ENCODE assay signal across 9 cellular contexts in the genomic region with DNA sequence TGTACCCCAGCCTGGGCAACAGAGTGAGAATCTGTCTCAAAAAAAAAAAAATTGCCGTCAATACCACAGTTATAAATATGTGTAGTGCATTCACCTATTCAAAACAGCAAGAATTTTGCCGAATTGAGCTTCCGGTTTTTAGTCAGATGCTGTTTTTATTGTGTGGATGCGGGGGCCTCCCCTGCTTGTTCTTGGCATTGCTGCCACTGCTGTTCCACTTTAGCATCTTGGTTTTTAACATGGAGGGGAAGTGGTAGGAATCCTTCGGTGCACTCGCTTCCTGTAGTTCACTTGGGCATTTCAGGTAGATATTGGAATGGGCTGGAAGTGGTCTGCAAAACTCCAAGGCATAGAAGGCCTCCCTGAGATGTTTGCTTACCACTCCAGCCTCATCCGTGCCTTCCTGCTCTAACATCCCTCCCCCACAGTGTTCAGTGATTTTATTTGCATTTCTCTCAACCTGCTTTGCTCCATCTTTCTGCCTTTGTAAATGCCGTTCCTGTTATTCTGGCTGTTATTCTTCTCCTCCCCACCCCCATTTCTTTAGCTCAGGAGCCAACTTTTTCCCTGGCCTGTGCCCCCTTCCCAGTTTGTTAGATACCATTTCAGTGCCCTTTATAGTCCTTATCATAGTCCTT. TPM values are rescaled to one million over a fixed set of nuclear protein-coding genes. Genes with fewer than 3 reads are reported as not detected.
DNase-seq lines count a peak whose midpoint lies in the region; ATAC-seq and TF ChIP-seq lines count a peak whose summit lies in the region.
"Had no signal": no experiment of that assay in that cellular context is flagged by ENCODE, and none has a peak within 500 bp of the region (broad histone marks: within the 10 kb centered on the region; RNA-seq: fewer than 3 reads in every experiment).

No MANE protein-coding gene starts in this region.

- H3K9me2 ChIP-seq in hepatocyte (replicated peaks; ENCODE audit: insufficient read depth) = no peaks in the 10 kb centered on the region

- H3K4me1 ChIP-seq in hepatocyte (ENCODE audit: insufficient read depth) = no peaks in the 10 kb centered on the region
- H3K4me1 ChIP-seq in tibial nerve = peaks cover 0 to 14% (median 4%) of the 10 kb centered on the region in 4 donors

- H3K4me3 ChIP-seq in GM06990 (replicated peaks; ENCODE audit: low read depth, low read length) = peak overlapping the region; percentile 29; the same call in 1 of the 2 replicates
- H3K4me3 ChIP-seq in hepatocyte = no peak overlapping the region
- H3K4me3 ChIP-seq in tibial nerve = no peak overlapping the region

- peak; percentile 53 for DNase-seq in GM06990 (ENCODE audit: extremely low read depth, insufficient read length)
- DNase-seq in hepatocyte (ENCODE audit: low spot score) = no peak
- DNase-seq in NCI-H1092 (lab: John Stamatoyannopoulos, UW) = no peak
- no peak for DNase-seq in tibial nerve (ENCODE audit: low spot score in 2 of 2)
- DNase-seq in hepatic stellate cell (ENCODE audit: low spot score) = no peak
- DNase-seq: SHP77 treated with DMSO at 0.1 percent for 48 hours had no signal

- H3K4me2 ChIP-seq in hepatocyte = no peak overlapping the region

- TF ChIP-seq POLR2A in tibial nerve (IDR thresholded peaks at IDR 0.05) = no peak

- no peak overlapping the region for H2AFZ ChIP-seq in hepatocyte

- H3K27ac ChIP-seq in cingulate gyrus (ENCODE audit: low read depth, low read length) = peak overlapping the region; percentile 42
- H3K27ac ChIP-seq in hepatocyte = no peak overlapping the region
- no peak overlapping the region for H3K27ac ChIP-seq in tibial nerve

- no peaks in the 10 kb centered on the region for H4K20me1 ChIP-seq in hepatocyte (ENCODE audit: insufficient read depth, poor library complexity, severe bottlenecking)

- TF ChIP-seq EP300 in tibial nerve (IDR thresholded peaks at IDR 0.05) = no peak

- 75% methylated on average over 8 of the region's 8 CpGs for WGBS in hepatocyte (ENCODE audit: low lambda C conversion rate, missing lambda C conversion rate)
- 71 to 72% methylated on average over 8 of the region's 8 CpGs for WGBS in tibial nerve, 2 donors

- H3K79me2 ChIP-seq in hepatocyte = peaks cover 91% of the 10 kb centered on the region

- TF ChIP-seq CTCF in GM06990 (IDR thresholded peaks at IDR 0.05; ENCODE audit: insufficient read depth, low read length, poor library complexity, severe bottlenecking) (peak; percentile 29), hepatocyte (IDR thresholded peaks at IDR 0.05; ENCODE audit: poor library complexity) (no peak), tibial nerve (IDR thresholded peaks at IDR 0.05) (no peak)

- no peaks in the 10 kb centered on the region for H3K27me3 ChIP-seq in GM06990 (replicated peaks; ENCODE audit: control insufficient read depth, insufficient read depth, low read length)
- H3K27me3 ChIP-seq in hepatocyte = no peaks in the 10 kb centered on the region
- no peaks in the 10 kb centered on the region for H3K27me3 ChIP-seq in tibial nerve

- H3K36me3 ChIP-seq in GM06990 (ENCODE audit: control insufficient read depth, insufficient read depth, low read length) (no peaks in the 10 kb centered on the region), hepatocyte (replicated peaks; ENCODE audit: insufficient read depth, low read depth) (no peaks in the 10 kb centered on the region), tibial nerve (peaks cover 0 to 13% (median 0%) of the 10 kb centered on the region in 3 donors)

- ATAC-seq in GM19455 (IDR thresholded peaks at IDR 0.05; ENCODE audit: unreplicated experiment) = peak; percentile 42
- peak; percentile 41 for ATAC-seq in HG03442 (IDR thresholded peaks at IDR 0.05; ENCODE audit: unreplicated experiment)

- H3K9me3 ChIP-seq in hepatocyte (ENCODE audit: low read depth) (no peaks in the 10 kb centered on the region), tibial nerve (peaks cover 0 to 2% (median 0%) of the 10 kb centered on the region in 4 donors)

RNA-seq across cellular contexts. Expression of gene MOB1B, which starts 25.5 kb away (rescaled TPM):
- total RNA-seq in hepatocyte (20.6 and 23.5 TPM in 2 replicates), tibial nerve (10 to 100 TPM; 12.7 to 23.8 (median 18.2) TPM)
- polyA plus RNA-seq in hepatocyte = 2.7 and 5.3 TPM in 2 replicates
